ENCODE assay signal across 12 cellular contexts in the genomic region with DNA sequence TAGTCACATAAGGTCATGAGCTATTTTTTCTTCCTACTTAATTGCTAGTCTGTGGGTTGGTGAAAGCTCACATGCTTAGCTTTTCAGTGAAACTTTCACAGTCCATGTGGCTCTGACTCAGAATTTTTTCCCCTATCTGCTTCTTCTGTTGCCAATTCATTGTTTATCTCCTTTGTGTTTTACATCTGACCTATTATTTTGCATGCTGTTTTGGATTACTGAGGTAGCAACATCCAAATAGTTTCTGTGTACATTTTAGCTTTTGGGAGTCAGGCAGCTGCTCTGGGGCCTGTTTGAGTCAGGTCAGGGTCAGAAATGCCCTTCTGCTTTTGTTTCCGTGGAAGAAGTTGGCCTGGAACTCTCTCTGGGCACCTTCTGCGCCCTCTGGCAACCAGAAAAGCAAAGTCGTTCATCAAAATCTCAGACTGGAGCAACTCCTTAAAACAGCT. TPM values are rescaled to one million over a fixed set of nuclear protein-coding genes. Genes with fewer than 3 reads are reported as not detected.
DNase-seq lines count a peak whose midpoint lies in the region; ATAC-seq and TF ChIP-seq lines count a peak whose summit lies in the region.
"Had no signal": no experiment of that assay in that cellular context is flagged by ENCODE, and none has a peak within 500 bp of the region (broad histone marks: within the 10 kb centered on the region; RNA-seq: fewer than 3 reads in every experiment).

No MANE protein-coding gene starts in this region.

- peak; percentile 61 for DNase-seq in NCI-H69 (lab: John Stamatoyannopoulos, UW)
- peak; percentile 89 for DNase-seq in fibroblast of the aortic adventitia (ENCODE audit: low read depth)
- no peak for DNase-seq in D341Med (ENCODE audit: low spot score)
- no peak for DNase-seq in activated CD4-positive, alpha-beta T cell treated with anti-CD3 and anti-CD28 coated beads, Interleukin-2, amount 10 ng/mL, durations not matched to agents 24 days and 14 days
- no peak for DNase-seq in NCI-H2171 treated with DMSO at 0.1 percent for 48 hours (lab: John Stamatoyannopoulos, UW)
- no peak for DNase-seq in immature natural killer cell
- DNase-seq: GF-D8; Kasumi-1; stimulated activated naive CD8-positive, alpha-beta T cell treated with anti-CD3 and anti-CD28 coated beads, Interleukin-15, amount 100 ng/mL, for 72 hours had no signal

- H3K9me3 ChIP-seq in skeletal muscle satellite cell (replicated peaks; ENCODE audit: low read length): no peaks in the 10 kb centered on the region

- no peak overlapping the region for H3K4me3 Mint-ChIP-seq in activated CD4-positive, alpha-beta T cell treated with anti-CD3 and anti-CD28 coated beads, Interleukin-2, amount 10 ng/mL, durations not matched to agents 24 days and 14 days
- H3K4me3 Mint-ChIP-seq in immature natural killer cell: no peak overlapping the region
- H3K4me3 Mint-ChIP-seq: stimulated activated naive CD8-positive, alpha-beta T cell treated with anti-CD3 and anti-CD28 coated beads, Interleukin-15, amount 100 ng/mL, for 72 hours had no signal

- no peaks in the 10 kb centered on the region for H3K4me1 Mint-ChIP-seq in activated CD4-positive, alpha-beta T cell treated with anti-CD3 and anti-CD28 coated beads, Interleukin-2, amount 10 ng/mL, durations not matched to agents 24 days and 14 days
- H3K4me1 Mint-ChIP-seq in immature natural killer cell: no peaks in the 10 kb centered on the region
- H3K4me1 Mint-ChIP-seq: stimulated activated naive CD8-positive, alpha-beta T cell treated with anti-CD3 and anti-CD28 coated beads, Interleukin-15, amount 100 ng/mL, for 72 hours had no signal

- ATAC-seq in GM21529 (IDR thresholded peaks at IDR 0.05; ENCODE audit: unreplicated experiment): peak; percentile 65
- ATAC-seq: stimulated activated naive CD8-positive, alpha-beta T cell treated with anti-CD3 and anti-CD28 coated beads, Interleukin-15, amount 100 ng/mL, for 72 hours had no signal

- H3K9ac ChIP-seq in skeletal muscle satellite cell (ENCODE audit: low read depth, low read length): no peak overlapping the region
- H3K9ac ChIP-seq: parathyroid adenoma had no signal

- no peaks in the 10 kb centered on the region for H3K9me3 Mint-ChIP-seq in activated CD4-positive, alpha-beta T cell treated with anti-CD3 and anti-CD28 coated beads, Interleukin-2, amount 10 ng/mL, durations not matched to agents 24 days and 14 days
- H3K9me3 Mint-ChIP-seq in immature natural killer cell: peaks cover 0 to 6% (median 0%) of the 10 kb centered on the region in 6 donors
- H3K9me3 Mint-ChIP-seq: stimulated activated naive CD8-positive, alpha-beta T cell treated with anti-CD3 and anti-CD28 coated beads, Interleukin-15, amount 100 ng/mL, for 72 hours had no signal

- H3K27me3 Mint-ChIP-seq in activated CD4-positive, alpha-beta T cell treated with anti-CD3 and anti-CD28 coated beads, Interleukin-2, amount 10 ng/mL, durations not matched to agents 24 days and 14 days: peaks cover 14% of the 10 kb centered on the region
- H3K27me3 Mint-ChIP-seq in immature natural killer cell (ENCODE audit: low read depth in 3 of 3): peaks cover 0 to 5% (median 0%) of the 10 kb centered on the region in 3 donors

- H3K4me2 ChIP-seq in skeletal muscle satellite cell (ENCODE audit: low read length): peak overlapping the region; percentile 9

- no peak overlapping the region for H3K27ac Mint-ChIP-seq in activated CD4-positive, alpha-beta T cell treated with anti-CD3 and anti-CD28 coated beads, Interleukin-2, amount 10 ng/mL, durations not matched to agents 24 days and 14 days
- no peak overlapping the region for H3K27ac Mint-ChIP-seq in immature natural killer cell
- H3K27ac Mint-ChIP-seq: stimulated activated naive CD8-positive, alpha-beta T cell treated with anti-CD3 and anti-CD28 coated beads, Interleukin-15, amount 100 ng/mL, for 72 hours had no signal

- H3K27me3 ChIP-seq in skeletal muscle satellite cell (ENCODE audit: control insufficient read depth, insufficient read depth, low read length): no peaks in the 10 kb centered on the region

- H3K36me3 Mint-ChIP-seq in activated CD4-positive, alpha-beta T cell treated with anti-CD3 and anti-CD28 coated beads, Interleukin-2, amount 10 ng/mL, durations not matched to agents 24 days and 14 days (ENCODE audit: low read depth): no peaks in the 10 kb centered on the region
- peaks cover 0 to 3% (median 0%) of the 10 kb centered on the region in 3 donors for H3K36me3 Mint-ChIP-seq in immature natural killer cell

- intact Hi-C loops in activated CD4-positive, alpha-beta T cell treated with anti-CD3 and anti-CD28 coated beads, Interleukin-2, amount 10 ng/mL, durations not matched to agents 24 days and 14 days (cut with micrococcal nuclease): no loop called here

- peaks cover 22% of the 10 kb centered on the region for H3K4me1 ChIP-seq in skeletal muscle satellite cell (ENCODE audit: control insufficient read depth, insufficient read depth, low read length)

- TF ChIP-seq CTCF in fibroblast of the aortic adventitia (IDR thresholded peaks at IDR 0.05; ENCODE audit: insufficient read depth, low read length): peak; percentile 0

- H3K36me3 ChIP-seq in skeletal muscle satellite cell (ENCODE audit: insufficient read depth, low read length): no peaks in the 10 kb centered on the region

- peak overlapping the region; percentile 4 for H3K4me3 ChIP-seq in fibroblast of the aortic adventitia (ENCODE audit: low read depth, low read length)
- no peak overlapping the region for H3K4me3 ChIP-seq in skeletal muscle satellite cell (ENCODE audit: low read length)

RNA-seq across cellular contexts. Expression of a gene that starts 40.0 kb away (rescaled TPM):
- 18.8 and 31.7 TPM in 2 replicates for total RNA-seq in fibroblast of the aortic adventitia (ENCODE audit: low replicate concordance)
- total RNA-seq in skeletal muscle satellite cell (2012; rRNA removed): 14.7 and 15.7 TPM in 2 replicates
- total RNA-seq in activated CD4-positive, alpha-beta T cell treated with anti-CD3 and anti-CD28 coated beads, Interleukin-2, amount 10 ng/mL, durations not matched to agents 24 days and 14 days: 0.09 TPM in 1 of 2 replicates, not detected in the other
- polyA plus RNA-seq in immature natural killer cell: 1 to 10 TPM; 1.1 to 3.3 (median 1.2) TPM

Comparison
In these comparisons a context has a peak if more than half of its experiments do, and no peak if none do; other contexts are left out.
1. DNase-seq: peak in NCI-H69 (single experiment) and fibroblast of the aortic adventitia (single experiment); none in D341Med (single experiment), activated CD4-positive, alpha-beta T cell treated with anti-CD3 and anti-CD28 coated beads, Interleukin-2, amount 10 ng/mL, durations not matched to agents 24 days and 14 days (single experiment), NCI-H2171 treated with DMSO at 0.1 percent for 48 hours (single experiment) and immature natural killer cell (0 of 3).
2. RNA of a gene that starts 40.0 kb away (total RNA-seq): 18.8 to 31.7 TPM in fibroblast of the aortic adventitia; 0.09 TPM in activated CD4-positive, alpha-beta T cell treated with anti-CD3 and anti-CD28 coated beads, Interleukin-2, amount 10 ng/mL, durations not matched to agents 24 days and 14 days; every median in the first group is over 10 times any median in the second.